Comparison of ENCODE assay signal across 9 cellular contexts in the genomic region with DNA sequence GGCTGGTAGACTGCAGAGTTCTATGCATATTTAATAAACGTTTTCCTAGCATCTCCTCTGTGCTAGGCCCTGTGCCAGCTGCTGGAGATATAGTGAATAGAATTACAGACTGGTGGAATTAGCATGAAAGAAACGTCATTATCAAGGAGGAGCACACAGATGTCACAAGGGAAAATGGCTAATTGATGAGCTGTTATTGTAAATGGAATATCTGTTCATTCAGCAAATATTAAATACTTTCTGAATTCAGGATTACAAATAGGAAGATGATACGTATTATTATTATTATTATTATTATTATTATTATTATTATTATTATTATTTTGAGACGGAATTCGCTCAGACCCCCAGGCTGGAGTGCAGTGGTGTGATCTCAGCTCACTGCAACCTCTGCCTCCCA. TPM values are rescaled to one million over a fixed set of nuclear protein-coding genes. Genes with fewer than 3 reads are reported as not detected.
A peak's percentile ranks its signal among the peaks of the same experiment; 100 is the strongest.
DNase-seq lines count a peak whose midpoint lies in the region; ATAC-seq and TF ChIP-seq lines count a peak whose summit lies in the region.
"Had no signal": no experiment of that assay in that cellular context is flagged by ENCODE, and none has a peak within 500 bp of the region (broad histone marks: within the 10 kb centered on the region; RNA-seq: fewer than 3 reads in every experiment).

No MANE protein-coding gene starts in this region.

- no peaks in the 10 kb centered on the region for H3K27me3 ChIP-seq in CD4-positive, alpha-beta T cell (ENCODE audit: control insufficient read depth, insufficient read depth, low read length)
- no peaks in the 10 kb centered on the region for H3K27me3 ChIP-seq in duodenal mucosa (ENCODE audit: control insufficient read depth in 1 of 2, insufficient read depth in 2 of 2, low read length in 2 of 2)

- ATAC-seq in CD4-positive, alpha-beta T cell (ENCODE audit: poor library complexity) = no peak
- ATAC-seq in GM19467 (IDR thresholded peaks at IDR 0.05; ENCODE audit: unreplicated experiment) = no peak
- ATAC-seq in GM19397 (IDR thresholded peaks at IDR 0.05; ENCODE audit: unreplicated experiment) = no peak
- no peak for ATAC-seq in HG02678 (IDR thresholded peaks at IDR 0.05; ENCODE audit: unreplicated experiment)

- H3K4me3 Mint-ChIP-seq in CD4-positive, alpha-beta T cell = peak overlapping the region; percentile 95
- H3K4me3 Mint-ChIP-seq in neural crest cell = peak overlapping the region; percentile 96

- intact Hi-C loops in CD4-positive, alpha-beta T cell (cut with DNase I, micrococcal nuclease) = loop anchor here in 1 of 2 experiments (5.0 kb wide), 3 partner anchors 175 to 825 kb away; partner anchors contain the start of genes ERGIC3 and UQCC1

- TF ChIP-seq POLR2A in NB4 (IDR thresholded peaks at IDR 0.05; ENCODE audit: extremely low read depth, insufficient read length) = no peak

- in situ Hi-C loops in ACHN (cut with HindIII; ENCODE audit: low pct_ligation_motif_present, low pct_unique_long_range_greater_than_20kb, low sequenced_read_pairs) = no loop called here

- DNase-seq in CD4-positive, alpha-beta T cell = no peak
- DNase-seq in NB4 (ENCODE audit: low read depth) = no peak
- no peak for DNase-seq in neural crest cell (ENCODE audit: low read depth, low spot score)
- DNase-seq in ACHN = no peak
- DNase-seq: NCI-H2171 had no signal

- H3K27ac Mint-ChIP-seq in CD4-positive, alpha-beta T cell = peak overlapping the region; percentile 83
- H3K27ac Mint-ChIP-seq in neural crest cell (ENCODE audit: unreplicated experiment) = no peak overlapping the region

- no peaks in the 10 kb centered on the region for H3K27me3 Mint-ChIP-seq in CD4-positive, alpha-beta T cell
- H3K27me3 Mint-ChIP-seq in neural crest cell (ENCODE audit: low read depth) = no peaks in the 10 kb centered on the region

- no peak for TF ChIP-seq CTCF in CD4-positive, alpha-beta T cell (IDR thresholded peaks at IDR 0.05)
- TF ChIP-seq CTCF in NB4 (IDR thresholded peaks at IDR 0.05; ENCODE audit: low read depth, low read length) = no peak
- TF ChIP-seq CTCF in neural crest cell (conservative IDR thresholded peaks at IDR 0.05) = no peak

- CTCF ChIA-PET in CD4-positive, alpha-beta T cell (lab: Charles Lee) = interaction anchor here (1.4 to 1.7 kb wide), 3 partner anchors 35 to 283 kb away, joined by 3 to 4 read pairs (median 4); partner anchors contain the start of gene SCAND1

- peaks cover 11 to 14% of the 10 kb centered on the region in 2 donors for H3K4me1 ChIP-seq in duodenal mucosa (ENCODE audit: control insufficient read depth in 1 of 2, insufficient read depth in 2 of 2, low read length in 2 of 2)

- H3K4me1 Mint-ChIP-seq in CD4-positive, alpha-beta T cell (ENCODE audit: low read depth) = peaks cover 48% of the 10 kb centered on the region
- peaks cover 27% of the 10 kb centered on the region for H3K4me1 Mint-ChIP-seq in neural crest cell

- peaks cover 12 to 19% of the 10 kb centered on the region in 2 donors for H3K36me3 ChIP-seq in duodenal mucosa (ENCODE audit: control insufficient read depth in 1 of 2, insufficient read depth in 2 of 2, low read length in 2 of 2)

- POLR2A ChIA-PET in CD4-positive, alpha-beta T cell (lab: Charles Lee) = interaction anchor here (0.9 to 2.8 kb wide), 2 partner anchors 283 to 941 kb away, joined by 3 to 20 read pairs; partner anchors contain the start of genes RPN2 and SCAND1

- H3K36me3 Mint-ChIP-seq in CD4-positive, alpha-beta T cell (ENCODE audit: low read depth) = peaks cover 44% of the 10 kb centered on the region
- H3K36me3 Mint-ChIP-seq in neural crest cell (ENCODE audit: low read depth) = no peaks in the 10 kb centered on the region

- no peaks in the 10 kb centered on the region for H3K9me3 ChIP-seq in CD4-positive, alpha-beta T cell (ENCODE audit: control insufficient read depth, low read length)
- no peaks in the 10 kb centered on the region for H3K9me3 ChIP-seq in duodenal mucosa (ENCODE audit: control insufficient read depth in 1 of 2, low read length in 2 of 2)

- peak overlapping the region; percentile 53 to 89 for H3K9ac ChIP-seq in duodenal mucosa (ENCODE audit: low read depth in 1 of 2, low read length in 2 of 2)

- H3K4me3 ChIP-seq in NB4 (ENCODE audit: low read depth, low read length) = peak overlapping the region; percentile 97
- peak overlapping the region; percentile 73 to 80 for H3K4me3 ChIP-seq in duodenal mucosa (ENCODE audit: low read depth in 1 of 2, low read length in 2 of 2)

- no peaks in the 10 kb centered on the region for H3K9me3 Mint-ChIP-seq in CD4-positive, alpha-beta T cell
- no peaks in the 10 kb centered on the region for H3K9me3 Mint-ChIP-seq in neural crest cell

- H3K27ac ChIP-seq in CD4-positive, alpha-beta T cell (ENCODE audit: low read depth, low read length) = no peak overlapping the region
- H3K27ac ChIP-seq in duodenal mucosa (ENCODE audit: low read depth, low read length) = no peak overlapping the region

RNA-seq across cellular contexts. Expression of gene AAR2, which starts 1.2 kb away (rescaled TPM):
- 10 to 100 TPM; 22.5 to 24.3 TPM for total RNA-seq in CD4-positive, alpha-beta T cell
- total RNA-seq in neural crest cell = 33.0 and 33.2 TPM in 2 replicates
